In the genomic region with DNA sequence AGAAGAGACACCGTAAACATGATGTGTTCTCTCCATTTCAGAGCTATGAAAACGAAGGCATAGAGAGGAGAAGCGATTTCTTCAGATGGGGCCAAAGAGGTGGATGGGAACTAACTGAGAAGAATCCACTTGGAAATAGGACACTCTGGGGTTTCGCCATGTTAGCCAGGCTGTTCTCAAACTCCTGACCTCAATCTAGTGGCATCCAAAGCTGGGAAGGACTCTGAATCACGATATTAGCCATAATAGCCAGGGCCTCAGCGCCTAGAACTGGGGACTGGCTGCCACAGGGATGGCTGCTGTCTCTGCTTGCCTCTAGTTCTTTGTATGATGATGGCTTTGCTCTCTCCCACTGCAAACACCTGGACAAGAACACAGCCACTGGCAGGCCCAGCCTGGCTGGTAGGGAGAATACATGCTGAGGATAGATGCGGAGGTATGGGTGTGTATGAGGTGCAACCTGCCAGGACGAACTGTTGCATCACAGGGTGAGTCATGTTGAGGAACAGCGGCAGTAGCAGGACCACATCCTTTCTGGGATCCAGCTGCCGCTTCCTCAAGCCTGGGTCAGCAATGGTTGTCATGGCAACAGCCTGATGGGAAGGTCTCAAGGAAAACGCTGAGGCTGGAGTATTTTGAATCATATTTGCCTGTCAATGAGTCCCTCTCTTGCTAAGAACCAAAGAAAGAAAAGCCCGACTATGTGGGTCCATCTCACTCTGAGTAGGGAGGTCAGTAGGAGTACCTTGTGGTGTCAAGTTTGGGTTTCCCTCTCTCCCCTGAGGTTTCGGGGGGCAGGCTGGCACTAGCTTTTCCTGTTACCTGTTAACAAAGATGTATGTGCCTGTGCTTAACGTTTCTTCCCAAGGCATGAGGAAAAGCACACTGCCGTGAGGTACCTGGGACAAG, we compare ENCODE assay signal across 1 cellular context.
TF ChIP-seq lines count a peak whose summit lies in the region.

No MANE protein-coding gene starts in this region.

TF ChIP-seq in IMR-90, 13 proteins besides CTCF, POLR2A, EP300 and RAD21 (continued from another document):
- no peak for TF ChIP-seq ELK1 (IDR thresholded peaks at IDR 0.05; ENCODE audit: borderline replicate concordance, low read depth, low read length)
